In genomic region chr20:7828437-7828836, GRCh38 we compare ENCODE assay signal across 20 cellular contexts.
"Had no signal": no experiment of that assay in that cellular context is flagged by ENCODE, and none has a peak within 500 bp of the region (broad histone marks: within the 10 kb centered on the region; RNA-seq: fewer than 3 reads in every experiment).

No MANE protein-coding gene starts in this region.

- H3K27ac ChIP-seq: adrenal gland, ascending aorta, esophagus squamous epithelium, ovary, prostate gland, tibial artery had no signal

- DNase-seq: activated CD4-positive, alpha-beta T cell treated with anti-CD3 and anti-CD28 coated beads for 1 hour; activated CD4-positive, alpha-beta T cell treated with anti-CD3 and anti-CD28 coated beads, Interleukin-2, amount 50 U/mL, for 1 hour; activated CD8-positive, alpha-beta T cell treated with anti-CD3 and anti-CD28 coated beads, Interleukin-2, amount 10 ng/mL, durations not matched to agents 7 days and 5 days; activated gamma-delta T cell; adrenal gland; cerebellar nuclear complex; cortex of kidney; endodermal cell; esophagus squamous epithelium; head of caudate nucleus; islet precursor cell; ovary; stimulated activated CD4-positive, alpha-beta T cell treated with anti-CD3 and anti-CD28 coated beads, Interleukin-12 subunit alpha, Interleukin-12 subunit beta, amount 100 ng/mL, for 4 hours; T-helper 9 cell; tibial artery had no signal

- H3K36me3 ChIP-seq: adrenal gland, ascending aorta, esophagus squamous epithelium, ovary, prostate gland, tibial artery had no signal

- ATAC-seq: activated CD8-positive, alpha-beta T cell treated with anti-CD3 and anti-CD28 coated beads, Interleukin-2, amount 10 ng/mL, durations not matched to agents 7 days and 5 days; natural killer cell treated with Interleukin-12 subunit alpha and Interleukin-12 subunit beta and Interleukin-15 and Interleukin-18, amount 100 ng/mL, for 72 hours had no signal

- H3K4me1 ChIP-seq: adrenal gland, esophagus squamous epithelium, prostate gland, tibial artery had no signal

- FAIRE-seq: frontal cortex had no signal

- H3K9me3 ChIP-seq: adrenal gland, ascending aorta, esophagus squamous epithelium, ovary, prostate gland had no signal

- H3K4me3 ChIP-seq: adrenal gland, ascending aorta, esophagus squamous epithelium, lung, ovary, prostate gland, tibial artery had no signal

- H3K27me3 ChIP-seq: adrenal gland, ascending aorta, esophagus squamous epithelium, ovary, tibial artery had no signal
